ENCODE assay signal across 4 cellular contexts in the genomic region with DNA sequence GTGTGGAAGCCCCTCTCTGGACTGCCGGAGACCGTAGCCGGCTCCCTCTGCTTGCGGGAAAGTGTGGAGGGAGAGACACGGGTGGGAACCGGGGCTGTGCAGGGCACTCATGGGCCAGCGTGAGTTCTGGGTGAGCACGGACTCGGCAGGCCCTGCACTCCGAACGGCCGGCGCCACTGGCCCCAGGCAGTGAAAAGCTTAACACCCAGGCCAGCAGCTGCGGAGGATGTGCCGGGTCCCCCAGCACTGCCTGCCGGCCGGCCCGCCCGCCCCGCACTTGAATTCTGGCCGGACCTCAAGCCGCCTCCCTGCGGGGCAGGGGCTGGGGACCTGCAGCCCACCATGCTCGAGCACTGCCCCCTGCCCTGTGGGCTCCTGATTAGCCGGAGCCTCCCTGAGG.
"Had no signal": no experiment of that assay in that cellular context is flagged by ENCODE, and none has a peak within 500 bp of the region (broad histone marks: within the 10 kb centered on the region; RNA-seq: fewer than 3 reads in every experiment).

No MANE protein-coding gene starts in this region.

- H3K4me3 ChIP-seq: GM23338 had no signal

- H3K4me3 Mint-ChIP-seq: GM23338, H9 had no signal

- DNase-seq: H9, HCEC 1CT, IMR-90 had no signal

- H3K27ac Mint-ChIP-seq: GM23338 had no signal

- ATAC-seq: GM23338 had no signal
